Comparison of ENCODE assay signal across 10 cellular contexts in the genomic region with DNA sequence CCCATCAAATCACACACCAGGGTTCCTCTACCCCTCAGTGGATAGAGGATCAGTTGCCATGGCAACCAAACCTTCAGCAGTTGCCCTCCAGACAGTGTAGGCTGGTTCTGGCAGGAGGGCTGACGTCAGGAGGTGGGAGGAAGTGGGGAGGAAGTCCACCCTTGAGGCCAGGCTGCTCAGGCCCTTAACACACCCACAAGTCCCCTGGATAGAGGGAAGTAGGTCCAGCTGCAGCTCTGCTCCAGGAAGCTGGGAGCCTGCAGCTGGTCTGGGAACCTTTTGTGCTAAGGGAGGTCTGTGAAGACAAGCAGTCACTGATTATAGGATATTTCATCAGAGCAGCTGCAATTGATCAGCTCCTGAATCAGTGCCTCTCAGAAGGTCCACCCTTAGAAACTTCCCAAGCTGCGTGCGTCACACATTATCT.
DNase-seq lines count a peak whose midpoint lies in the region; ATAC-seq and TF ChIP-seq lines count a peak whose summit lies in the region.
"Had no signal": no experiment of that assay in that cellular context is flagged by ENCODE, and none has a peak within 500 bp of the region (broad histone marks: within the 10 kb centered on the region; RNA-seq: fewer than 3 reads in every experiment).

No MANE protein-coding gene starts in this region.

- intact Hi-C loops in transverse colon (cut with DNase I; ENCODE audit: low total_unique reads): loop anchor here (2.0 to 10.0 kb wide), 2 partner anchors 179 to 315 kb away; no protein-coding TSS in a partner anchor

- H3K4me3 Mint-ChIP-seq in WTC11: no peak overlapping the region
- H3K4me3 Mint-ChIP-seq: naive thymus-derived CD4-positive, alpha-beta T cell had no signal

- H3K9me3 Mint-ChIP-seq in WTC11: no peaks in the 10 kb centered on the region

- peaks cover 0 to 7% (median 3%) of the 10 kb centered on the region in 4 donors for H3K4me1 ChIP-seq in transverse colon

- H3K36me3 Mint-ChIP-seq in WTC11: no peaks in the 10 kb centered on the region
- H3K36me3 Mint-ChIP-seq: naive thymus-derived CD4-positive, alpha-beta T cell had no signal

- no peak for TF ChIP-seq CTCF in WTC11 (IDR thresholded peaks at IDR 0.05)
- no peak for TF ChIP-seq CTCF in transverse colon (IDR thresholded peaks at IDR 0.05)

- peak overlapping the region; percentile 25 to 68 (median 51) for H3K27ac ChIP-seq in transverse colon

- TF ChIP-seq POLR2A in transverse colon (IDR thresholded peaks at IDR 0.05): no peak

- no peaks in the 10 kb centered on the region for H3K36me3 ChIP-seq in transverse colon

- in situ Hi-C loops in transverse colon (cut with MboI; ENCODE audit: low pct_ligation_motif_present in 1 of 4, low pct_unique_long_range_greater_than_20kb in 1 of 4, low sequenced_read_pairs in 3 of 4): loop anchor here (5.0 to 25.0 kb wide), 6 partner anchors 179 to 356 kb away; a partner anchor contains a TSS

- no peak overlapping the region for H3K27ac Mint-ChIP-seq in WTC11
- H3K27ac Mint-ChIP-seq: naive thymus-derived CD4-positive, alpha-beta T cell had no signal

- no peaks in the 10 kb centered on the region for H3K9me3 ChIP-seq in transverse colon

- ATAC-seq in WTC11 (peak; percentile 69), HG03342 (IDR thresholded peaks at IDR 0.05; ENCODE audit: unreplicated experiment) (no peak)
- ATAC-seq: naive thymus-derived CD4-positive, alpha-beta T cell; PC-3 had no signal

- H3K27me3 Mint-ChIP-seq in WTC11 (ENCODE audit: low read depth): peaks cover 5% of the 10 kb centered on the region

- CTCF ChIA-PET in WTC11 (lab: Charles Lee): interaction anchor here (0.9 to 2.5 kb wide), 31 partner anchors 10 to 361 kb away, joined by 3 to 73 read pairs (median 11); a partner anchor contains a TSS

- peak; percentile 65 for DNase-seq in NCI-H748 (lab: John Stamatoyannopoulos, UW; ENCODE audit: unreplicated experiment)
- DNase-seq in NCI-H748 treated with DMSO at 0.1 percent for 48 hours (lab: John Stamatoyannopoulos, UW): no peak
- DNase-seq in WTC11 (ENCODE audit: low spot score): peak; percentile 24
- DNase-seq in iPS-NIHi11 (ENCODE audit: low spot score): peak; percentile 62
- peak; percentile 26 for DNase-seq in transverse colon
- no peak for DNase-seq in nucleus accumbens (lab: John Stamatoyannopoulos, UW)
- DNase-seq in activated CD8-positive, alpha-beta memory T cell treated with anti-CD3 and anti-CD28 coated beads, Interleukin-2, amount 50 U/mL, for 48 hours: no peak
- DNase-seq: PC-3 had no signal

- H3K4me1 Mint-ChIP-seq in WTC11: peaks cover 15% of the 10 kb centered on the region
- H3K4me1 Mint-ChIP-seq: naive thymus-derived CD4-positive, alpha-beta T cell had no signal

- POLR2A ChIA-PET in WTC11 (lab: Charles Lee): no interaction called here

- TF ChIP-seq EP300 in transverse colon (IDR thresholded peaks at IDR 0.05; ENCODE audit: low read depth): no peak

- H3K4me3 ChIP-seq in transverse colon: no peak overlapping the region

- H3K27me3 ChIP-seq in transverse colon: no peaks in the 10 kb centered on the region

- WGBS in transverse colon (ENCODE audit: low coverage in 1 of 2), 2 donors: 44 to 51% methylated on average over 2 to 3 of the region's 3 CpGs

TF ChIP-seq in WTC11, 78 proteins besides CTCF, POLR2A, EP300 and RAD21:
- no peak for TF ChIP-seq ZNF121 (CRISPR knock-in tag; IDR thresholded peaks at IDR 0.05)
- TF ChIP-seq GTF2I (CRISPR knock-in tag; conservative IDR thresholded peaks at IDR 0.05): no peak
- no peak for TF ChIP-seq JUN (CRISPR knock-in tag; IDR thresholded peaks at IDR 0.05)
- no peak for TF ChIP-seq NR3C1 (CRISPR knock-in tag; conservative IDR thresholded peaks at IDR 0.05; ENCODE audit: low read depth)
- no peak for TF ChIP-seq KAT7 (CRISPR knock-in tag; IDR thresholded peaks at IDR 0.05; ENCODE audit: borderline replicate concordance)
- no peak for TF ChIP-seq ZNF416 (CRISPR knock-in tag; IDR thresholded peaks at IDR 0.05)
- no peak for TF ChIP-seq ZNF232 (CRISPR knock-in tag; IDR thresholded peaks at IDR 0.05)
- no peak for TF ChIP-seq ZBTB21 (CRISPR knock-in tag; IDR thresholded peaks at IDR 0.05; ENCODE audit: borderline replicate concordance)
- TF ChIP-seq, protein P1, sequence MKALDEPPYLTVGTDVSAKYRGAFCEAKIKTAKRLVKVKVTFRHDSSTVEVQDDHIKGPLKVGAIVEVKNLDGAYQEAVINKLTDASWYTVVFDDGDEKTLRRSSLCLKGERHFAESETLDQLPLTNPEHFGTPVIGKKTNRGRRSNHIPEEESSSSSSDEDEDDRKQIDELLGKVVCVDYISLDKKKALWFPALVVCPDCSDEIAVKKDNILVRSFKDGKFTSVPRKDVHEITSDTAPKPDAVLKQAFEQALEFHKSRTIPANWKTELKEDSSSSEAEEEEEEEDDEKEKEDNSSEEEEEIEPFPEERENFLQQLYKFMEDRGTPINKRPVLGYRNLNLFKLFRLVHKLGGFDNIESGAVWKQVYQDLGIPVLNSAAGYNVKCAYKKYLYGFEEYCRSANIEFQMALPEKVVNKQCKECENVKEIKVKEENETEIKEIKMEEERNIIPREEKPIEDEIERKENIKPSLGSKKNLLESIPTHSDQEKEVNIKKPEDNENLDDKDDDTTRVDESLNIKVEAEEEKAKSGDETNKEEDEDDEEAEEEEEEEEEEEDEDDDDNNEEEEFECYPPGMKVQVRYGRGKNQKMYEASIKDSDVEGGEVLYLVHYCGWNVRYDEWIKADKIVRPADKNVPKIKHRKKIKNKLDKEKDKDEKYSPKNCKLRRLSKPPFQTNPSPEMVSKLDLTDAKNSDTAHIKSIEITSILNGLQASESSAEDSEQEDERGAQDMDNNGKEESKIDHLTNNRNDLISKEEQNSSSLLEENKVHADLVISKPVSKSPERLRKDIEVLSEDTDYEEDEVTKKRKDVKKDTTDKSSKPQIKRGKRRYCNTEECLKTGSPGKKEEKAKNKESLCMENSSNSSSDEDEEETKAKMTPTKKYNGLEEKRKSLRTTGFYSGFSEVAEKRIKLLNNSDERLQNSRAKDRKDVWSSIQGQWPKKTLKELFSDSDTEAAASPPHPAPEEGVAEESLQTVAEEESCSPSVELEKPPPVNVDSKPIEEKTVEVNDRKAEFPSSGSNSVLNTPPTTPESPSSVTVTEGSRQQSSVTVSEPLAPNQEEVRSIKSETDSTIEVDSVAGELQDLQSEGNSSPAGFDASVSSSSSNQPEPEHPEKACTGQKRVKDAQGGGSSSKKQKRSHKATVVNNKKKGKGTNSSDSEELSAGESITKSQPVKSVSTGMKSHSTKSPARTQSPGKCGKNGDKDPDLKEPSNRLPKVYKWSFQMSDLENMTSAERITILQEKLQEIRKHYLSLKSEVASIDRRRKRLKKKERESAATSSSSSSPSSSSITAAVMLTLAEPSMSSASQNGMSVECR (CRISPR knock-in tag; IDR thresholded peaks at IDR 0.05; ENCODE audit: borderline replicate concordance): no peak
- no peak for TF ChIP-seq GRHL2 (CRISPR knock-in tag; IDR thresholded peaks at IDR 0.05; ENCODE audit: insufficient replicate concordance, severe bottlenecking)
- TF ChIP-seq ZNF396 (CRISPR knock-in tag; IDR thresholded peaks at IDR 0.05; ENCODE audit: borderline replicate concordance): no peak
- TF ChIP-seq ESRRA (CRISPR knock-in tag; IDR thresholded peaks at IDR 0.05; ENCODE audit: borderline replicate concordance): no peak
- TF ChIP-seq, protein P2, sequence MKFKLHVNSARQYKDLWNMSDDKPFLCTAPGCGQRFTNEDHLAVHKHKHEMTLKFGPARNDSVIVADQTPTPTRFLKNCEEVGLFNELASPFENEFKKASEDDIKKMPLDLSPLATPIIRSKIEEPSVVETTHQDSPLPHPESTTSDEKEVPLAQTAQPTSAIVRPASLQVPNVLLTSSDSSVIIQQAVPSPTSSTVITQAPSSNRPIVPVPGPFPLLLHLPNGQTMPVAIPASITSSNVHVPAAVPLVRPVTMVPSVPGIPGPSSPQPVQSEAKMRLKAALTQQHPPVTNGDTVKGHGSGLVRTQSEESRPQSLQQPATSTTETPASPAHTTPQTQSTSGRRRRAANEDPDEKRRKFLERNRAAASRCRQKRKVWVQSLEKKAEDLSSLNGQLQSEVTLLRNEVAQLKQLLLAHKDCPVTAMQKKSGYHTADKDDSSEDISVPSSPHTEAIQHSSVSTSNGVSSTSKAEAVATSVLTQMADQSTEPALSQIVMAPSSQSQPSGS (CRISPR knock-in tag; IDR thresholded peaks at IDR 0.05; ENCODE audit: borderline replicate concordance, low read depth): no peak

Comparison
In these comparisons a context has a peak if more than half of its experiments do, and no peak if none do; other contexts are left out.
1. DNase-seq: peak in NCI-H748 (single experiment), WTC11 (single experiment), iPS-NIHi11 (single experiment) and transverse colon (single experiment); none in NCI-H748 treated with DMSO at 0.1 percent for 48 hours (single experiment), nucleus accumbens (0 of 56) and activated CD8-positive, alpha-beta memory T cell treated with anti-CD3 and anti-CD28 coated beads, Interleukin-2, amount 50 U/mL, for 48 hours (single experiment).